20 cellular contexts compared by ENCODE assay signal in genomic region chr4:89797117-89797516, GRCh38. TPM values are rescaled to one million over a fixed set of nuclear protein-coding genes. Genes with fewer than 3 reads are reported as not detected.
A peak's percentile ranks its signal among the peaks of the same experiment; 100 is the strongest.
DNase-seq lines count a peak whose midpoint lies in the region; ATAC-seq and TF ChIP-seq lines count a peak whose summit lies in the region.
"Had no signal": no experiment of that assay in that cellular context is flagged by ENCODE, and none has a peak within 500 bp of the region (broad histone marks: within the 10 kb centered on the region; RNA-seq: fewer than 3 reads in every experiment).

No MANE protein-coding gene starts in this region.

- no peaks in the 10 kb centered on the region for H3K9me3 Mint-ChIP-seq in GM23338
- H3K9me3 Mint-ChIP-seq: activated naive CD8-positive, alpha-beta T cell treated with anti-CD3 and anti-CD28 coated beads, Interleukin-2, amount 50 U/mL, for 24 hours; dendritic cell treated with granulocyte-macrophage colony-stimulating factor and Interleukin-4, amounts not matched to agents 40 ng/mL and 50 ng/mL, for 4 days had no signal

- no peak overlapping the region for H3K27ac ChIP-seq in A673 (ENCODE audit: low read depth, low read length, poor library complexity, severe bottlenecking)
- H3K27ac ChIP-seq in GM23338 (ENCODE audit: low read depth) = no peak overlapping the region
- H3K27ac ChIP-seq: Peyer's patch, tibial nerve had no signal

- no peaks in the 10 kb centered on the region for H3K27me3 Mint-ChIP-seq in GM23338 (ENCODE audit: insufficient read depth, low read depth, poor library complexity)
- H3K27me3 Mint-ChIP-seq: activated naive CD8-positive, alpha-beta T cell treated with anti-CD3 and anti-CD28 coated beads, Interleukin-2, amount 50 U/mL, for 24 hours; dendritic cell treated with granulocyte-macrophage colony-stimulating factor and Interleukin-4, amounts not matched to agents 40 ng/mL and 50 ng/mL, for 4 days; T-helper 17 cell had no signal

- H3K79me2 ChIP-seq in GM23338 (replicated peaks; ENCODE audit: insufficient read depth) = no peaks in the 10 kb centered on the region

- H3K4me1 ChIP-seq in A673 (ENCODE audit: insufficient read depth, low read length, poor library complexity, severe bottlenecking) (no peaks in the 10 kb centered on the region), GM23338 (ENCODE audit: insufficient read depth) (no peaks in the 10 kb centered on the region)
- H3K4me1 ChIP-seq: Peyer's patch had no signal

- CTCF ChIA-PET in A673 (lab: Charles Lee) = no interaction called here

- H3K4me1 Mint-ChIP-seq in GM23338 = no peaks in the 10 kb centered on the region
- H3K4me1 Mint-ChIP-seq: activated naive CD8-positive, alpha-beta T cell treated with anti-CD3 and anti-CD28 coated beads, Interleukin-2, amount 50 U/mL, for 24 hours had no signal

- no peaks in the 10 kb centered on the region for H3F3A ChIP-seq in GM23338 (replicated peaks; ENCODE audit: low read depth)

- DNase-seq in A673 (ENCODE audit: low spot score) (peak; percentile 2), GM23338 (ENCODE audit: low spot score) (no peak), amniotic epithelial cell (ENCODE audit: low read depth) (peak; percentile 78), foreskin melanocyte (peak; percentile 58), GDM1 (lab: John Stamatoyannopoulos, UW) (no peak), NCI-H526 (lab: John Stamatoyannopoulos, UW) (no peak)
- DNase-seq: activated naive CD8-positive, alpha-beta T cell treated with anti-CD3 and anti-CD28 coated beads, Interleukin-2, amount 50 U/mL, for 24 hours; activated T-cell treated with anti-CD3 and anti-CD28 coated beads for 4 hours; DMS79 treated with DMSO at 0.1 percent for 48 hours; NCI-H1092; NCI-H510A; Peyer's patch; stimulated activated CD4-positive, alpha-beta T cell treated with anti-CD3 and anti-CD28 coated beads, Interleukin-1b, Interleukin-23, amount 100 ng/mL, for 48 hours; stimulated activated CD8-positive, alpha-beta memory T cell treated with anti-CD3 and anti-CD28 coated beads, Interleukin-4, amount 100 ng/mL, for 48 hours; T-helper 17 cell had no signal

- ATAC-seq in GM23338 = no peak
- no peak for ATAC-seq in GM21786 (IDR thresholded peaks at IDR 0.05; ENCODE audit: unreplicated experiment)
- ATAC-seq in HG02623 (IDR thresholded peaks at IDR 0.05; ENCODE audit: unreplicated experiment) = no peak
- ATAC-seq: activated naive CD8-positive, alpha-beta T cell treated with anti-CD3 and anti-CD28 coated beads, Interleukin-2, amount 50 U/mL, for 24 hours; HepG2; T-helper 17 cell had no signal

- no peaks in the 10 kb centered on the region for H3K36me3 Mint-ChIP-seq in GM23338 (ENCODE audit: low read depth)

- intact Hi-C loops in A673 (cut with micrococcal nuclease; ENCODE audit: unreplicated experiment) = no loop called here

- no TSS peak for BruUV-seq in A673 (replicated peaks; lab: Mats Ljungman, UMichigan)

- no peak overlapping the region for H3K4me2 ChIP-seq in GM23338

- H3K9me2 ChIP-seq in GM23338 (ENCODE audit: insufficient read depth) = no peaks in the 10 kb centered on the region

- H3K27ac Mint-ChIP-seq in GM23338 = peak overlapping the region; percentile 54; the same call in 1 of the 2 replicates
- H3K27ac Mint-ChIP-seq: activated naive CD8-positive, alpha-beta T cell treated with anti-CD3 and anti-CD28 coated beads, Interleukin-2, amount 50 U/mL, for 24 hours; dendritic cell treated with granulocyte-macrophage colony-stimulating factor and Interleukin-4, amounts not matched to agents 40 ng/mL and 50 ng/mL, for 4 days; T-helper 17 cell had no signal

- H4K20me1 ChIP-seq in GM23338 (replicated peaks; ENCODE audit: insufficient read depth) = no peaks in the 10 kb centered on the region

- H3K4me3 ChIP-seq in A673 (ENCODE audit: low read depth, low read length, poor library complexity, severe bottlenecking) (no peak overlapping the region), GM23338 (no peak overlapping the region)
- H3K4me3 ChIP-seq: Peyer's patch, tibial nerve had no signal

- no peaks in the 10 kb centered on the region for H3K36me3 ChIP-seq in A673 (ENCODE audit: insufficient read depth, low read length, poor library complexity, severe bottlenecking)
- no peaks in the 10 kb centered on the region for H3K36me3 ChIP-seq in GM23338 (ENCODE audit: insufficient read depth)
- H3K36me3 ChIP-seq: Peyer's patch, tibial nerve had no signal

- POLR2A ChIA-PET in A673 (lab: Charles Lee; ENCODE audit: low non-redundant PET) = no interaction called here

- no peak overlapping the region for H2AFZ ChIP-seq in GM23338

- TF ChIP-seq CTCF in A673 (conservative IDR thresholded peaks at IDR 0.05; ENCODE audit: low read depth, low read length) (no peak), GM23338 (conservative IDR thresholded peaks at IDR 0.05; ENCODE audit: low read depth in 2 of 2) (no peak)

- no peak overlapping the region for H3K4me3 Mint-ChIP-seq in GM23338
- H3K4me3 Mint-ChIP-seq: activated naive CD8-positive, alpha-beta T cell treated with anti-CD3 and anti-CD28 coated beads, Interleukin-2, amount 50 U/mL, for 24 hours; dendritic cell treated with granulocyte-macrophage colony-stimulating factor and Interleukin-4, amounts not matched to agents 40 ng/mL and 50 ng/mL, for 4 days; T-helper 17 cell had no signal

- no peaks in the 10 kb centered on the region for H3K9me3 ChIP-seq in A673 (ENCODE audit: low read depth, low read length, poor library complexity, severe bottlenecking)
- H3K9me3 ChIP-seq: Peyer's patch, tibial nerve had no signal

- H3K27me3 ChIP-seq in A673 (replicated peaks; ENCODE audit: insufficient read depth, low read depth, low read length, poor library complexity) (no peaks in the 10 kb centered on the region), GM23338 (ENCODE audit: insufficient read depth) (no peaks in the 10 kb centered on the region)
- H3K27me3 ChIP-seq: Peyer's patch, tibial nerve had no signal

TF ChIP-seq in GM23338, 12 proteins besides CTCF, POLR2A, EP300 and RAD21 (continues in another document):
- TF ChIP-seq JUNB (IDR thresholded peaks at IDR 0.05; ENCODE audit: unreplicated experiment) (no peak), CREB1 (CRISPR knock-in tag; IDR thresholded peaks at IDR 0.05; ENCODE audit: low read depth) (no peak), ZNF114 (CRISPR knock-in tag; IDR thresholded peaks at IDR 0.05) (no peak), POLR2AphosphoS5 (IDR thresholded peaks at IDR 0.05; ENCODE audit: low read depth) (no peak), ZNF331 (CRISPR knock-in tag; IDR thresholded peaks at IDR 0.05; ENCODE audit: low read depth) (no peak)
- TF ChIP-seq, protein P1, sequence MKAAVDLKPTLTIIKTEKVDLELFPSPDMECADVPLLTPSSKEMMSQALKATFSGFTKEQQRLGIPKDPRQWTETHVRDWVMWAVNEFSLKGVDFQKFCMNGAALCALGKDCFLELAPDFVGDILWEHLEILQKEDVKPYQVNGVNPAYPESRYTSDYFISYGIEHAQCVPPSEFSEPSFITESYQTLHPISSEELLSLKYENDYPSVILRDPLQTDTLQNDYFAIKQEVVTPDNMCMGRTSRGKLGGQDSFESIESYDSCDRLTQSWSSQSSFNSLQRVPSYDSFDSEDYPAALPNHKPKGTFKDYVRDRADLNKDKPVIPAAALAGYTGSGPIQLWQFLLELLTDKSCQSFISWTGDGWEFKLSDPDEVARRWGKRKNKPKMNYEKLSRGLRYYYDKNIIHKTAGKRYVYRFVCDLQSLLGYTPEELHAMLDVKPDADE (IDR thresholded peaks at IDR 0.05) = no peak

RNA-seq across cellular contexts. Expression of gene SNCA, which starts 39.8 kb away (rescaled TPM):
- total RNA-seq in A673 (2021) = 2.6 and 3.1 TPM in 2 replicates
- 13.0 and 15.6 TPM in 2 replicates for total RNA-seq in GM23338 (2014; rRNA removed; shearing (Covaris generic))
- 26.3 and 31.1 TPM in 2 replicates for polyA plus RNA-seq in GM23338 (2016; fragmentation: Nextera tagmentation; extraction: Ambion mirVana)
- total RNA-seq: HepG2 had no signal
- polyA plus RNA-seq: HepG2 had no signal

Comparison
In these comparisons a context has a peak if more than half of its experiments do, and no peak if none do; other contexts are left out.
1. DNase-seq: peak in A673 (single experiment), amniotic epithelial cell (single experiment) and foreskin melanocyte (single experiment); none in GM23338 (single experiment), GDM1 (single experiment) and NCI-H526 (0 of 2).